16 cellular contexts compared by ENCODE assay signal in genomic region chr5:62585306-62585705, GRCh38.
"Had no signal": no experiment of that assay in that cellular context is flagged by ENCODE, and none has a peak within 500 bp of the region (broad histone marks: within the 10 kb centered on the region; RNA-seq: fewer than 3 reads in every experiment).

No MANE protein-coding gene starts in this region.

- H3K4me1 ChIP-seq: psoas muscle had no signal

- DNase-seq: activated CD4-positive, alpha-beta T cell treated with anti-CD3 and anti-CD28 coated beads for 4 hours; activated gamma-delta T cell treated with Interleukin-2 at 50 U/mL for 16 hours; activated T-cell treated with anti-CD3 and anti-CD28 coated beads, Interleukin-2, amount 50 U/mL, for 1 hour; effector CD8-positive, alpha-beta T cell; kidney; left ventricle myocardium superior; naive thymus-derived CD4-positive, alpha-beta T cell; occipital lobe; psoas muscle; right lobe of liver; SIG-M5; stimulated activated CD4-positive, alpha-beta T cell treated with anti-CD3 and anti-CD28 coated beads, Interleukin-2, amount 100 ng/mL, for 24 hours; stimulated activated naive CD4-positive, alpha-beta T cell treated with Interleukin-2 at 50 U/mL for 16 hours; T1000; WERI-Rb-1 had no signal

- H3K27me3 ChIP-seq: right lobe of liver had no signal

- ATAC-seq: left ventricle myocardium superior; naive thymus-derived CD4-positive, alpha-beta T cell; psoas muscle had no signal

- H3K4me3 ChIP-seq: psoas muscle, right lobe of liver had no signal

- H3K27ac ChIP-seq: epithelial cell of prostate, psoas muscle, right lobe of liver, WERI-Rb-1 had no signal

- H3K36me3 ChIP-seq: right lobe of liver, WERI-Rb-1 had no signal

- H3K9me3 ChIP-seq: psoas muscle, right lobe of liver had no signal

- H3K27me3 Mint-ChIP-seq: naive thymus-derived CD4-positive, alpha-beta T cell had no signal

- FAIRE-seq: kidney had no signal
